8 cellular contexts compared by ENCODE assay signal in genomic region chr3:192816274-192816853, GRCh38.
DNase-seq lines count a peak whose midpoint lies in the region; ATAC-seq and TF ChIP-seq lines count a peak whose summit lies in the region.

No MANE protein-coding gene starts in this region.

- ATAC-seq in GM18517 (IDR thresholded peaks at IDR 0.05; ENCODE audit: unreplicated experiment) (peak; percentile 42), GM18861 (IDR thresholded peaks at IDR 0.05; ENCODE audit: unreplicated experiment) (no peak), HG03175 (IDR thresholded peaks at IDR 0.05; ENCODE audit: unreplicated experiment) (no peak)

- peaks cover 0 to 9% of the 10 kb centered on the region in 2 donors for H3K4me1 ChIP-seq in ascending aorta

- no peaks in the 10 kb centered on the region for H3K36me3 ChIP-seq in ascending aorta

- H3K4me3 ChIP-seq in AG10803 (ENCODE audit: low read length) (no peak overlapping the region), ascending aorta (no peak overlapping the region)

- DNase-seq in AG10803 (ENCODE audit: low read depth) (peak; percentile 59), NCI-H2227 treated with DMSO at 0.1 percent for 48 hours (lab: John Stamatoyannopoulos, UW) (peak; percentile 72), ascending aorta (ENCODE audit: low spot score in 2 of 2) (no peak), kidney tubule cell (ENCODE audit: low spot score) (peak; percentile 66), islet precursor cell (no peak)

- H3K27ac ChIP-seq in ascending aorta = no peak overlapping the region

- no peaks in the 10 kb centered on the region for H3K9me3 ChIP-seq in ascending aorta

- H3K27me3 ChIP-seq in ascending aorta = no peaks in the 10 kb centered on the region

- peak; percentile 78 for TF ChIP-seq CTCF in AG10803 (conservative IDR thresholded peaks at IDR 0.05; ENCODE audit: low read length)
- TF ChIP-seq CTCF in ascending aorta (IDR thresholded peaks at IDR 0.05) = peak; percentile 63 to 75 (median 66)

- intact Hi-C loops in ascending aorta (cut with DNase I) = loop anchor here (1.0 to 2.0 kb wide), 2 partner anchors 225 to 756 kb away; no protein-coding TSS in a partner anchor

Comparison
In these comparisons a context has a peak if more than half of its experiments do, and no peak if none do; other contexts are left out.
1. DNase-seq: peak in AG10803 (single experiment), NCI-H2227 treated with DMSO at 0.1 percent for 48 hours (single experiment) and kidney tubule cell (single experiment); none in ascending aorta (0 of 2) and islet precursor cell (single experiment).